In the genomic region with DNA sequence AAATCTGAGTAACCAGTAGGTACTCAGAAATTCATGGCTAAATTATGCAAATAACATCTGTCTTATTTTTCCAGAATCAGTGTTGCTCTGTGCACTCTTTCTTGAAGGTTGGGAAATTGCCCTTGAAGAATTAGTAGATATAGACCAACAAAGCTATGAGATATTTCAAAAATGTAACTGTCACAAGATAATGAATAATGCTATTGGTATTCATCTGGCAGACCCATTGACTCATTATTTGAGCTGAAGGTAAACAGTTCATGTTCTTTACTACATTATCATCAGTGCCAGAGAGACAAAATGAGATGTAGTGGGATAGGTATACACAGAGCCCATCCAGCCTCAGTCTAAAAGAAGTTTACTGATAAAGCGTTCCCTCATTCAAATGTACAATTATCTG, we compare ENCODE assay signal across 16 cellular contexts.
A peak's percentile ranks its signal among the peaks of the same experiment; 100 is the strongest.
DNase-seq lines count a peak whose midpoint lies in the region; ATAC-seq and TF ChIP-seq lines count a peak whose summit lies in the region.
"Had no signal": no experiment of that assay in that cellular context is flagged by ENCODE, and none has a peak within 500 bp of the region (broad histone marks: within the 10 kb centered on the region; RNA-seq: fewer than 3 reads in every experiment).

No MANE protein-coding gene starts in this region.

- no peaks in the 10 kb centered on the region for H3K36me3 Mint-ChIP-seq in stimulated activated effector memory CD8-positive, alpha-beta T cell treated with anti-CD3 and anti-CD28 coated beads, Interleukin-12 subunit alpha, Interleukin-12 subunit beta, amount 100 ng/mL, for 72 hours

- DNase-seq in activated CD4-positive, CD25-positive, alpha-beta regulatory T cell (lab: John Stamatoyannopoulos, UW), result no peak
- DNase-seq in fibroblast of mammary gland (ENCODE audit: low read depth) (peak; percentile 59), KBM-7 (no peak), NCI-H2029 treated with DMSO at 0.1 percent for 48 hours (lab: John Stamatoyannopoulos, UW) (no peak)
- no peak for DNase-seq in stimulated activated effector memory CD8-positive, alpha-beta T cell treated with anti-CD3 and anti-CD28 coated beads, Interleukin-12 subunit alpha, Interleukin-12 subunit beta, amount 100 ng/mL, for 72 hours (ENCODE audit: low spot score in 2 of 2)
- DNase-seq: lower lobe of right lung, NCI-H187, NCI-H774, SHP77 treated with DMSO at 0.1 percent for 48 hours, testis had no signal

- TF ChIP-seq CTCF in fibroblast of mammary gland (conservative IDR thresholded peaks at IDR 0.05; ENCODE audit: control insufficient read depth, insufficient read depth, low read depth, low read length), result no peak

- in situ Hi-C loops in KBM-7 (cut with MboI; ENCODE audit: low pct_unique_long_range_greater_than_20kb, low sequenced_read_pairs), result no loop called here

- no peaks in the 10 kb centered on the region for H3K9me3 Mint-ChIP-seq in stimulated activated effector memory CD8-positive, alpha-beta T cell treated with anti-CD3 and anti-CD28 coated beads, Interleukin-12 subunit alpha, Interleukin-12 subunit beta, amount 100 ng/mL, for 72 hours

- peak; percentile 75 to 76 for ATAC-seq in activated CD4-positive, CD25-positive, alpha-beta regulatory T cell treated with anti-CD3 and anti-CD28 coated beads, Interleukin-2, amount 50 U/mL, for 24 hours
- ATAC-seq in SK-N-SH treated with all-trans-retinoic acid at 6 μM for 48 hours, result peak; percentile 42; the same call in 2 of the 3 replicates
- peak; percentile 83 for ATAC-seq in stimulated activated effector memory CD8-positive, alpha-beta T cell treated with anti-CD3 and anti-CD28 coated beads, Interleukin-12 subunit alpha, Interleukin-12 subunit beta, amount 100 ng/mL, for 72 hours
- no peak for ATAC-seq in GM21528 (IDR thresholded peaks at IDR 0.05; ENCODE audit: low FRiP score, unreplicated experiment)
- ATAC-seq: lower lobe of right lung had no signal

- peaks cover 7% of the 10 kb centered on the region for H3K4me1 Mint-ChIP-seq in stimulated activated effector memory CD8-positive, alpha-beta T cell treated with anti-CD3 and anti-CD28 coated beads, Interleukin-12 subunit alpha, Interleukin-12 subunit beta, amount 100 ng/mL, for 72 hours

- no peak overlapping the region for H3K27ac Mint-ChIP-seq in stimulated activated effector memory CD8-positive, alpha-beta T cell treated with anti-CD3 and anti-CD28 coated beads, Interleukin-12 subunit alpha, Interleukin-12 subunit beta, amount 100 ng/mL, for 72 hours

- no peak overlapping the region for H3K4me3 ChIP-seq in fibroblast of mammary gland (ENCODE audit: control insufficient read depth, low read depth, low read length)
- H3K4me3 ChIP-seq: ascending aorta, hepatocyte, lower lobe of right lung, skin epidermis, testis had no signal

- H3K4me3 Mint-ChIP-seq in stimulated activated effector memory CD8-positive, alpha-beta T cell treated with anti-CD3 and anti-CD28 coated beads, Interleukin-12 subunit alpha, Interleukin-12 subunit beta, amount 100 ng/mL, for 72 hours, result no peak overlapping the region

TF ChIP-seq in SK-N-SH treated with all-trans-retinoic acid at 6 μM for 48 hours, 23 proteins besides CTCF, POLR2A, EP300 and RAD21:
- no peak for TF ChIP-seq ZFP30 (CRISPR knock-in tag; IDR thresholded peaks at IDR 0.05)
- peak; percentile 48; the same call in 1 of the 2 replicates for TF ChIP-seq ISL1 (CRISPR knock-in tag; IDR thresholded peaks at IDR 0.05)
TF ChIP-seq in SK-N-SH treated with all-trans-retinoic acid at 6 μM for 48 hours: peak in this region for 1.
